22 cellular contexts compared by ENCODE assay signal in the genomic region with DNA sequence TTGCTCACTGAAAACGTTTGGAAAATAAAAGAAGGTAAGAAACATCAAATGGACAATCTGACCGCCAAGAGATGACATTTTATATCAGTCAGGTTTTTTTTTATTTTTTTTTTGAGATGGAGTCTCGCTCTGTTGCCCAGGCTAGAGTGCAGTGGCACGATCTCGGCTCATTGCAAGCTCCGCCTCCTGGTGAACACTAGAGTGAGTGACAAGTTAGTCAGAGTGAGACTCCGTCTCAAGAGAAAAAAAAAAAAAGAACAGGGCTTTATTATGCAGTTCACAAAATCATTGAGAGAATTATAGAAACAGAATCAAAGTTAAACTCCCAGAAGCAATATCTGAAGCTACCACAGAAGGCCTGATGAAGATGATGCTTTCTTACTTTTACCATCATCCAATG.
"Had no signal": no experiment of that assay in that cellular context is flagged by ENCODE, and none has a peak within 500 bp of the region (broad histone marks: within the 10 kb centered on the region; RNA-seq: fewer than 3 reads in every experiment).

No MANE protein-coding gene starts in this region.

- H3K27ac Mint-ChIP-seq: activated T-cell treated with anti-CD3 and anti-CD28 coated beads, Interleukin-2, amount 50 U/mL, for 72 hours; natural killer cell had no signal

- H3K4me1 Mint-ChIP-seq: natural killer cell had no signal

- H3K9me3 ChIP-seq: gastrocnemius medialis, lower lobe of right lung, neutrophil, pancreas, right lobe of liver, upper lobe of right lung had no signal

- H3K36me3 ChIP-seq: brain microvascular endothelial cell, gastrocnemius medialis, lower lobe of right lung, neutrophil, pancreas, right lobe of liver, upper lobe of right lung had no signal

- H3K27ac ChIP-seq: brain microvascular endothelial cell, coronary artery, gastrocnemius medialis, lower lobe of right lung, neutrophil, pancreas, right lobe of liver, upper lobe of right lung, VCaP had no signal

- H3K4me3 Mint-ChIP-seq: activated T-cell treated with anti-CD3 and anti-CD28 coated beads, Interleukin-2, amount 50 U/mL, for 72 hours; natural killer cell had no signal

- ATAC-seq: activated T-cell treated with anti-CD3 and anti-CD28 coated beads, Interleukin-2, amount 50 U/mL, for 72 hours; esophagus mucosa; gastrocnemius medialis; lower lobe of right lung; natural killer cell; pancreas; right lobe of liver; upper lobe of right lung had no signal

- H3K9me3 Mint-ChIP-seq: activated T-cell treated with anti-CD3 and anti-CD28 coated beads, Interleukin-2, amount 50 U/mL, for 72 hours; natural killer cell had no signal

- DNase-seq: activated CD4-positive, alpha-beta T cell treated with anti-CD3 and anti-CD28 coated beads, Interleukin-2, amount 50 U/mL, for 4 hours; activated effector memory CD4-positive, alpha-beta T cell treated with anti-CD3 and anti-CD28 coated beads, Interleukin-2, amount 50 U/mL, for 16 hours; activated naive CD4-positive, alpha-beta T cell treated with anti-CD3 and anti-CD28 coated beads, Interleukin-2, amount 50 U/mL, for 16 hours; activated T-cell treated with anti-CD3 and anti-CD28 coated beads, Interleukin-2, amount 50 U/mL, for 72 hours; aorta; brain microvascular endothelial cell; effector CD4-positive, alpha-beta T cell; gastrocnemius medialis; head of caudate nucleus; lower lobe of right lung; natural killer cell; pancreas; right lobe of liver; small intestine; stimulated activated CD4-positive, alpha-beta T cell treated with anti-CD3 and anti-CD28 coated beads, Interleukin-15, amount 100 ng/mL, for 24 hours; stimulated activated CD4-positive, alpha-beta T cell treated with anti-CD3 and anti-CD28 coated beads, Interleukin-2, amount 100 ng/mL, for 48 hours; upper lobe of right lung had no signal

- H3K27me3 ChIP-seq: brain microvascular endothelial cell, gastrocnemius medialis, neutrophil, pancreas, right lobe of liver, upper lobe of right lung had no signal

- FAIRE-seq: keratinocyte, pancreas, small intestine had no signal

- H3K4me3 ChIP-seq: coronary artery, gastrocnemius medialis, lower lobe of right lung, pancreas, right lobe of liver, upper lobe of right lung had no signal

- H3K4me1 ChIP-seq: gastrocnemius medialis, lower lobe of right lung, pancreas, right lobe of liver, upper lobe of right lung had no signal

- H3K36me3 Mint-ChIP-seq: natural killer cell had no signal
